In genomic region chr11:8831861-8832260, GRCh38 we compare ENCODE assay signal across 2 cellular contexts.
TF ChIP-seq lines count a peak whose summit lies in the region.

No MANE protein-coding gene starts in this region.

TF ChIP-seq in IMR-90, 13 proteins besides CTCF, POLR2A, EP300 and RAD21:
- TF ChIP-seq MAFK (IDR thresholded peaks at IDR 0.05; ENCODE audit: low read depth, low read length) (no peak), BHLHE40 (IDR thresholded peaks at IDR 0.05; ENCODE audit: low read depth, low read length) (no peak), CHD1 (IDR thresholded peaks at IDR 0.05; ENCODE audit: low read depth, low read length) (no peak), MXI1 (IDR thresholded peaks at IDR 0.05; ENCODE audit: borderline replicate concordance, low read depth, low read length) (no peak), NFE2L2 (IDR thresholded peaks at IDR 0.05; ENCODE audit: low read depth, low read length) (no peak), FOS (IDR thresholded peaks at IDR 0.05; ENCODE audit: low read depth, low read length) (no peak), RFX5 (IDR thresholded peaks at IDR 0.05; ENCODE audit: low read depth, low read length) (no peak)

TF ChIP-seq in H1, 55 proteins besides CTCF, POLR2A, EP300 and RAD21:
- TF ChIP-seq RBBP5 (IDR thresholded peaks at IDR 0.05; ENCODE audit: borderline replicate concordance, low read depth, low read length) (no peak), FOSL1 (IDR thresholded peaks at IDR 0.05; ENCODE audit: insufficient read depth, low read depth, low read length) (no peak), HDAC2 (IDR thresholded peaks at IDR 0.05; ENCODE audit: borderline replicate concordance in 1 of 2, low read depth in 2 of 2, low read length in 2 of 2) (no peak), MAFK (IDR thresholded peaks at IDR 0.05; ENCODE audit: low read depth, low read length) (no peak), TAF1 (IDR thresholded peaks at IDR 0.05; ENCODE audit: low read depth, low read length) (no peak), SP4 (IDR thresholded peaks at IDR 0.05; ENCODE audit: low read length) (no peak), RXRA (IDR thresholded peaks at IDR 0.05; ENCODE audit: insufficient read depth, low read depth, low read length) (no peak)
